Comparison of ENCODE assay signal across 1 cellular context in the genomic region with DNA sequence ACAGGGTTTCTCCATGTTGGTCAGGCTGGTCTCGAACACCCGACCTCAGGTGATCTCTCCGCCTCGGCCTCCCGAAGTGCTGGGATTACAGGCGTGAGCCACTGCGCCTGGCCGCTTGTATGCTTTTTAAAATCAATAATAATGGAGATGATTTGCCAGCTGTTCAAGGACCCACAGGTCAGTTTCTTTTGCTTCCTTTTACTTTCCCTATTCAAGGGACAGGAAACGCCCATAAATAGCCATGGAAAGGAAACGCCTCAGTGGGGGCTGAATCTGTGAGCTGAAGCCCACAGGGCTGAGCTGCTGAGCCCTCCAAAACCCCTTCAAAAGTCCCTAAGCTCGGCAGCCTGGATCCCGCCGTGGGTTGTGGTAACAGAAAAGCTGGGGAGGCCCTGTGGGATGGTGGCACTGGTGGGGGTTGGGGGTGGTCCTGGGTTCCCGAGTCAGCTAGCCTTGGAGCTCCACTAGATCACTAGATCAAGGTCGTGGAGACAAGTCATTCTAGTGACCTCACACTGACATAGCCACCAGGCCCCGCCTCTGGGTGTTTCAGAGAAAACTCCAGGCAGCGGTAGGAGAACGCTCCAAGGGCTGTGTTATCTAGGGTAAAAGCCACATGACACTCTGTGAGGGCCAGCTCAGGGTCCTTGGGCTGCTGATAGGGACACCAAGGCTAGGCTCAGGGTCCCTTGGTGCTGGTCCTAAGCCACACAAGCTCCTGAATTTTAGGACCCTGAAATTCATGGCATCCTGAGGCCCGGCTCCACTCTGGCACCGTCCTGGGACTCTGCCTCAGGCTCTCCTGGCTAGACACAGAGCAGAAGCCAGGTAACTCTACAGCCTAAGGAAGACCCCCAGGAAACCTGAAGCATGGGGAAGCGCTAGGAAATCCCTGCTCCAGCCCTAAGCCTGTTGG.
TF ChIP-seq lines count a peak whose summit lies in the region.

No MANE protein-coding gene starts in this region.

TF ChIP-seq in K562, 482 proteins besides CTCF, POLR2A, EP300 and RAD21 (continued from another document and continues in another):
- TF ChIP-seq ZFP30 (CRISPR knock-in tag; IDR thresholded peaks at IDR 0.05; ENCODE audit: borderline replicate concordance) (no peak), TCF7L2 (IDR thresholded peaks at IDR 0.05; ENCODE audit: low read depth, low read length) (no peak), RBM25 (IDR thresholded peaks at IDR 0.05; ENCODE audit: low read depth, low read length, severe bottlenecking) (no peak), ZNF589 (CRISPR knock-in tag; IDR thresholded peaks at IDR 0.05; ENCODE audit: low read depth) (no peak), ZNF507 (tag; conservative IDR thresholded peaks at IDR 0.05) (no peak), KDM2B (CRISPR knock-in tag; IDR thresholded peaks at IDR 0.05) (0 out of 2 replicates have a peak, but pooled peaks have one; percentile 25), SPI1 (IDR thresholded peaks at IDR 0.05; ENCODE audit: borderline replicate concordance, low read depth, low read length) (no peak), ZBTB1 (CRISPR knock-in tag; IDR thresholded peaks at IDR 0.05; ENCODE audit: borderline replicate concordance, low read depth) (no peak), ZNF133 (CRISPR knock-in tag; IDR thresholded peaks at IDR 0.05) (no peak), NR1H2 (CRISPR knock-in tag; IDR thresholded peaks at IDR 0.05) (no peak), TCF3 (CRISPR knock-in tag; IDR thresholded peaks at IDR 0.05) (peak; percentile 46), NR4A1 (CRISPR knock-in tag; IDR thresholded peaks at IDR 0.05) (no peak), NR4A1 (tag; IDR thresholded peaks at IDR 0.05) (no peak), JUNB (CRISPR knock-in tag; conservative IDR thresholded peaks at IDR 0.05) (no peak), CBX3 (IDR thresholded peaks at IDR 0.05; ENCODE audit: borderline replicate concordance in 1 of 2, low read length in 2 of 2) (0 out of 3 replicates have a peak, but pooled peaks of 1 of the 2 experiments have one; percentile 11), ZNF408 (CRISPR knock-in tag; IDR thresholded peaks at IDR 0.05; ENCODE audit: low read depth) (no peak), NFRKB (IDR thresholded peaks at IDR 0.05; ENCODE audit: low read depth) (peak; percentile 68), RFX1 (IDR thresholded peaks at IDR 0.05) (no peak), MIER1 (IDR thresholded peaks at IDR 0.05; ENCODE audit: low read depth) (no peak), TAF1 (IDR thresholded peaks at IDR 0.05; ENCODE audit: control insufficient read depth, extremely low read depth, insufficient read depth, low read length, severe bottlenecking) (no peak), GABPB1 (CRISPR knock-in tag; IDR thresholded peaks at IDR 0.05) (peak; percentile 30), HDAC2 (IDR thresholded peaks at IDR 0.05) (peak; percentile 37; the same call in 1 of the 2 replicates), ZNF551 (CRISPR knock-in tag; IDR thresholded peaks at IDR 0.05) (no peak), TCF7 (IDR thresholded peaks at IDR 0.05; ENCODE audit: borderline replicate concordance) (no peak), CBFB (CRISPR knock-in tag; IDR thresholded peaks at IDR 0.05) (0 out of 2 replicates have a peak, but pooled peaks have one; percentile 28), HDAC6 (IDR thresholded peaks at IDR 0.05; ENCODE audit: low read depth, low read length) (no peak), E2F3 (CRISPR knock-in tag; IDR thresholded peaks at IDR 0.05) (no peak), ZNF75A (CRISPR knock-in tag; IDR thresholded peaks at IDR 0.05) (no peak), SIRT6 (IDR thresholded peaks at IDR 0.05; ENCODE audit: low read depth, low read length) (no peak), ZKSCAN3 (CRISPR knock-in tag; IDR thresholded peaks at IDR 0.05) (no peak), KDM5B (IDR thresholded peaks at IDR 0.05; ENCODE audit: insufficient replicate concordance, low read depth, low read length) (no peak), ZNF316 (IDR thresholded peaks at IDR 0.05) (no peak), WHSC1 (IDR thresholded peaks at IDR 0.05; ENCODE audit: low read length) (no peak), ZNF583 (CRISPR knock-in tag; IDR thresholded peaks at IDR 0.05) (no peak), ZNF184 (CRISPR knock-in tag; IDR thresholded peaks at IDR 0.05) (no peak), ATF7 (IDR thresholded peaks at IDR 0.05) (peak; percentile 93)
- TF ChIP-seq, protein P1, sequence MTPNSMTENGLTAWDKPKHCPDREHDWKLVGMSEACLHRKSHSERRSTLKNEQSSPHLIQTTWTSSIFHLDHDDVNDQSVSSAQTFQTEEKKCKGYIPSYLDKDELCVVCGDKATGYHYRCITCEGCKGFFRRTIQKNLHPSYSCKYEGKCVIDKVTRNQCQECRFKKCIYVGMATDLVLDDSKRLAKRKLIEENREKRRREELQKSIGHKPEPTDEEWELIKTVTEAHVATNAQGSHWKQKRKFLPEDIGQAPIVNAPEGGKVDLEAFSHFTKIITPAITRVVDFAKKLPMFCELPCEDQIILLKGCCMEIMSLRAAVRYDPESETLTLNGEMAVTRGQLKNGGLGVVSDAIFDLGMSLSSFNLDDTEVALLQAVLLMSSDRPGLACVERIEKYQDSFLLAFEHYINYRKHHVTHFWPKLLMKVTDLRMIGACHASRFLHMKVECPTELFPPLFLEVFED (CRISPR knock-in tag; conservative IDR thresholded peaks at IDR 0.05), result no peak
- TF ChIP-seq, protein P2, sequence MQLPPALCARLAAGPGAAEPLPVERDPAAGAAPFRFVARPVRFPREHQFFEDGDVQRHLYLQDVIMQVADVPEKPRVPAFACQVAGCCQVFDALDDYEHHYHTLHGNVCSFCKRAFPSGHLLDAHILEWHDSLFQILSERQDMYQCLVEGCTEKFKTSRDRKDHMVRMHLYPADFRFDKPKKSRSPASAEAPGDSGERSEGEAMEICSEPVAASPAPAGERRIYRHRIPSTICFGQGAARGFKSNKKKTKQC (CRISPR knock-in tag; IDR thresholded peaks at IDR 0.05), result no peak
- TF ChIP-seq, protein P3, sequence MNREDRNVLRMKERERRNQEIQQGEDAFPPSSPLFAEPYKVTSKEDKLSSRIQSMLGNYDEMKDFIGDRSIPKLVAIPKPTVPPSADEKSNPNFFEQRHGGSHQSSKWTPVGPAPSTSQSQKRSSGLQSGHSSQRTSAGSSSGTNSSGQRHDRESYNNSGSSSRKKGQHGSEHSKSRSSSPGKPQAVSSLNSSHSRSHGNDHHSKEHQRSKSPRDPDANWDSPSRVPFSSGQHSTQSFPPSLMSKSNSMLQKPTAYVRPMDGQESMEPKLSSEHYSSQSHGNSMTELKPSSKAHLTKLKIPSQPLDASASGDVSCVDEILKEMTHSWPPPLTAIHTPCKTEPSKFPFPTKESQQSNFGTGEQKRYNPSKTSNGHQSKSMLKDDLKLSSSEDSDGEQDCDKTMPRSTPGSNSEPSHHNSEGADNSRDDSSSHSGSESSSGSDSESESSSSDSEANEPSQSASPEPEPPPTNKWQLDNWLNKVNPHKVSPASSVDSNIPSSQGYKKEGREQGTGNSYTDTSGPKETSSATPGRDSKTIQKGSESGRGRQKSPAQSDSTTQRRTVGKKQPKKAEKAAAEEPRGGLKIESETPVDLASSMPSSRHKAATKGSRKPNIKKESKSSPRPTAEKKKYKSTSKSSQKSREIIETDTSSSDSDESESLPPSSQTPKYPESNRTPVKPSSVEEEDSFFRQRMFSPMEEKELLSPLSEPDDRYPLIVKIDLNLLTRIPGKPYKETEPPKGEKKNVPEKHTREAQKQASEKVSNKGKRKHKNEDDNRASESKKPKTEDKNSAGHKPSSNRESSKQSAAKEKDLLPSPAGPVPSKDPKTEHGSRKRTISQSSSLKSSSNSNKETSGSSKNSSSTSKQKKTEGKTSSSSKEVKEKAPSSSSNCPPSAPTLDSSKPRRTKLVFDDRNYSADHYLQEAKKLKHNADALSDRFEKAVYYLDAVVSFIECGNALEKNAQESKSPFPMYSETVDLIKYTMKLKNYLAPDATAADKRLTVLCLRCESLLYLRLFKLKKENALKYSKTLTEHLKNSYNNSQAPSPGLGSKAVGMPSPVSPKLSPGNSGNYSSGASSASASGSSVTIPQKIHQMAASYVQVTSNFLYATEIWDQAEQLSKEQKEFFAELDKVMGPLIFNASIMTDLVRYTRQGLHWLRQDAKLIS (CRISPR knock-in tag; IDR thresholded peaks at IDR 0.05), result 0 out of 2 replicates have a peak, but pooled peaks have one; percentile 3
- TF ChIP-seq, protein P4, sequence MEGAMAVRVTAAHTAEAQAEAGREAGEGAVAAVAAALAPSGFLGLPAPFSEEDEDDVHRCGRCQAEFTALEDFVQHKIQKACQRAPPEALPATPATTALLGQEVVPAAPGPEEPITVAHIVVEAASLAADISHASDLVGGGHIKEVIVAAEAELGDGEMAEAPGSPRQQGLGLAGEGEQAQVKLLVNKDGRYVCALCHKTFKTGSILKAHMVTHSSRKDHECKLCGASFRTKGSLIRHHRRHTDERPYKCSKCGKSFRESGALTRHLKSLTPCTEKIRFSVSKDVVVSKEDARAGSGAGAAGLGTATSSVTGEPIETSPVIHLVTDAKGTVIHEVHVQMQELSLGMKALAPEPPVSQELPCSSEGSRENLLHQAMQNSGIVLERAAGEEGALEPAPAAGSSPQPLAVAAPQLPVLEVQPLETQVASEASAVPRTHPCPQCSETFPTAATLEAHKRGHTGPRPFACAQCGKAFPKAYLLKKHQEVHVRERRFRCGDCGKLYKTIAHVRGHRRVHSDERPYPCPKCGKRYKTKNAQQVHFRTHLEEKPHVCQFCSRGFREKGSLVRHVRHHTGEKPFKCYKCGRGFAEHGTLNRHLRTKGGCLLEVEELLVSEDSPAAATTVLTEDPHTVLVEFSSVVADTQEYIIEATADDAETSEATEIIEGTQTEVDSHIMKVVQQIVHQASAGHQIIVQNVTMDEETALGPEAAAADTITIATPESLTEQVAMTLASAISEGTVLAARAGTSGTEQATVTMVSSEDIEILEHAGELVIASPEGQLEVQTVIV (CRISPR knock-in tag; IDR thresholded peaks at IDR 0.05; ENCODE audit: borderline replicate concordance), result no peak
- TF ChIP-seq, protein P5, sequence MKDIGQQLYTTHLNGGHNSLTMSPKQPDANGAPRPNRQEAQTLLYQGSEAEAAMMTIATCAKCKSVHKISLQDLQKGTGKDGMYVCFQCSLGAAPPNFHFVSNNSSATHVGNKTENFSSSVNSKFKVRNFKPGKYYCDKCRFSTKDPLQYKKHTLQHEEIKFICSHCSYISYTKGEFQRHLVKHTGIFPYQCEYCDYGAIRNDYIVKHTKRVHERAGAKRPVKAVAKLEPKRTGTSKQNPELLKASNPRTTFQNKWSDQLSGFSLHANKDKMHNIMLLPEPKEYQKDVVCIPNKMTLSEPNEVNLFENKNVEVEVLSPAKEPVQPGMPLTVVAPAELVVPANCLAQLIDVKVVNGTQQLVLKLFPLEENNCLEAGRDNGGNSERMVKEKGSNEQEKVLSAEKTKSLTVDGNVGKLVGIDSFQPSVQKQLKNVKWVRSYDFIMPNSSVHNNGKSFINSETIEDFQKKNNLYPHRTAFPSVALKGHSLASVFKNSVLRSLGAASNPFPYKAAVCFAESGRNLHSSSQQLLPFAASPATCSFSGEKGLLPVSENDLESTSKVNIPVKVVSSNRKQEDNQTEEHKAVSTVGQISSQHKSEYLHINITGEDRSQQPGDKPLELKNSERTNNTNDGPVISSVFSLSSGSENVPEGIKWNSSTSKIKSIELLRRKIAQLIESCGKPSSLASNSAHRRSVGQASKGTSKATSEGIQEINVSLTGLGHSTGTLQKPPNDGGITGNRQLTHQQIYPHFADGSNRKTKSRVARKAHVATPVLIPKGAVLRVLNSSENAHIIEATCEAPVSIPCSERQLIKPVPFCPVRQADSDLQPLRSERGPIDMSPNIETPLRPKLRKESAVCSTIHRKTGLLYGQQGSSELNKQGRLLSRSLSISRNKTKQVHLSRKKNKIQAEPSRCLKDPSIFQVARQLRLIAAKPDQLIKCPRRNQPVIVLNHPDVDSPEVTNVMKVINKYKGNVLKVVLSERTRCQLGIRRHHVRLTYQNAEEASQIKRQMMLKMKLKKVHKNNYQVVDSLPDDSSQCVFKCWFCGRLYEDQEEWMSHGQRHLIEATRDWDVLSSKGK (CRISPR knock-in tag; IDR thresholded peaks at IDR 0.05), result no peak
- TF ChIP-seq, protein P6, sequence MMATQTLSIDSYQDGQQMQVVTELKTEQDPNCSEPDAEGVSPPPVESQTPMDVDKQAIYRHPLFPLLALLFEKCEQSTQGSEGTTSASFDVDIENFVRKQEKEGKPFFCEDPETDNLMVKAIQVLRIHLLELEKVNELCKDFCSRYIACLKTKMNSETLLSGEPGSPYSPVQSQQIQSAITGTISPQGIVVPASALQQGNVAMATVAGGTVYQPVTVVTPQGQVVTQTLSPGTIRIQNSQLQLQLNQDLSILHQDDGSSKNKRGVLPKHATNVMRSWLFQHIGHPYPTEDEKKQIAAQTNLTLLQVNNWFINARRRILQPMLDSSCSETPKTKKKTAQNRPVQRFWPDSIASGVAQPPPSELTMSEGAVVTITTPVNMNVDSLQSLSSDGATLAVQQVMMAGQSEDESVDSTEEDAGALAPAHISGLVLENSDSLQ (IDR thresholded peaks at IDR 0.05), result peak; percentile 84
- TF ChIP-seq, protein P7, sequence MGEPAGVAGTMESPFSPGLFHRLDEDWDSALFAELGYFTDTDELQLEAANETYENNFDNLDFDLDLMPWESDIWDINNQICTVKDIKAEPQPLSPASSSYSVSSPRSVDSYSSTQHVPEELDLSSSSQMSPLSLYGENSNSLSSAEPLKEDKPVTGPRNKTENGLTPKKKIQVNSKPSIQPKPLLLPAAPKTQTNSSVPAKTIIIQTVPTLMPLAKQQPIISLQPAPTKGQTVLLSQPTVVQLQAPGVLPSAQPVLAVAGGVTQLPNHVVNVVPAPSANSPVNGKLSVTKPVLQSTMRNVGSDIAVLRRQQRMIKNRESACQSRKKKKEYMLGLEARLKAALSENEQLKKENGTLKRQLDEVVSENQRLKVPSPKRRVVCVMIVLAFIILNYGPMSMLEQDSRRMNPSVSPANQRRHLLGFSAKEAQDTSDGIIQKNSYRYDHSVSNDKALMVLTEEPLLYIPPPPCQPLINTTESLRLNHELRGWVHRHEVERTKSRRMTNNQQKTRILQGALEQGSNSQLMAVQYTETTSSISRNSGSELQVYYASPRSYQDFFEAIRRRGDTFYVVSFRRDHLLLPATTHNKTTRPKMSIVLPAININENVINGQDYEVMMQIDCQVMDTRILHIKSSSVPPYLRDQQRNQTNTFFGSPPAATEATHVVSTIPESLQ (CRISPR knock-in tag; IDR thresholded peaks at IDR 0.05), result no peak
- TF ChIP-seq, protein P8, sequence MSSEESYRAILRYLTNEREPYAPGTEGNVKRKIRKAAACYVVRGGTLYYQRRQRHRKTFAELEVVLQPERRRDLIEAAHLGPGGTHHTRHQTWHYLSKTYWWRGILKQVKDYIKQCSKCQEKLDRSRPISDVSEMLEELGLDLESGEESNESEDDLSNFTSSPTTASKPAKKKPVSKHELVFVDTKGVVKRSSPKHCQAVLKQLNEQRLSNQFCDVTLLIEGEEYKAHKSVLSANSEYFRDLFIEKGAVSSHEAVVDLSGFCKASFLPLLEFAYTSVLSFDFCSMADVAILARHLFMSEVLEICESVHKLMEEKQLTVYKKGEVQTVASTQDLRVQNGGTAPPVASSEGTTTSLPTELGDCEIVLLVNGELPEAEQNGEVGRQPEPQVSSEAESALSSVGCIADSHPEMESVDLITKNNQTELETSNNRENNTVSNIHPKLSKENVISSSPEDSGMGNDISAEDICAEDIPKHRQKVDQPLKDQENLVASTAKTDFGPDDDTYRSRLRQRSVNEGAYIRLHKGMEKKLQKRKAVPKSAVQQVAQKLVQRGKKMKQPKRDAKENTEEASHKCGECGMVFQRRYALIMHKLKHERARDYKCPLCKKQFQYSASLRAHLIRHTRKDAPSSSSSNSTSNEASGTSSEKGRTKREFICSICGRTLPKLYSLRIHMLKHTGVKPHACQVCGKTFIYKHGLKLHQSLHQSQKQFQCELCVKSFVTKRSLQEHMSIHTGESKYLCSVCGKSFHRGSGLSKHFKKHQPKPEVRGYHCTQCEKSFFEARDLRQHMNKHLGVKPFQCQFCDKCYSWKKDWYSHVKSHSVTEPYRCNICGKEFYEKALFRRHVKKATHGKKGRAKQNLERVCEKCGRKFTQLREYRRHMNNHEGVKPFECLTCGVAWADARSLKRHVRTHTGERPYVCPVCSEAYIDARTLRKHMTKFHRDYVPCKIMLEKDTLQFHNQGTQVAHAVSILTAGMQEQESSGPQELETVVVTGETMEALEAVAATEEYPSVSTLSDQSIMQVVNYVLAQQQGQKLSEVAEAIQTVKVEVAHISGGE (CRISPR knock-in tag; IDR thresholded peaks at IDR 0.05), result peak in 1 of 3 experiments; percentile 72; a peak in 2 of 6 replicates
